Comparison of ENCODE assay signal across 25 cellular contexts in the genomic region with DNA sequence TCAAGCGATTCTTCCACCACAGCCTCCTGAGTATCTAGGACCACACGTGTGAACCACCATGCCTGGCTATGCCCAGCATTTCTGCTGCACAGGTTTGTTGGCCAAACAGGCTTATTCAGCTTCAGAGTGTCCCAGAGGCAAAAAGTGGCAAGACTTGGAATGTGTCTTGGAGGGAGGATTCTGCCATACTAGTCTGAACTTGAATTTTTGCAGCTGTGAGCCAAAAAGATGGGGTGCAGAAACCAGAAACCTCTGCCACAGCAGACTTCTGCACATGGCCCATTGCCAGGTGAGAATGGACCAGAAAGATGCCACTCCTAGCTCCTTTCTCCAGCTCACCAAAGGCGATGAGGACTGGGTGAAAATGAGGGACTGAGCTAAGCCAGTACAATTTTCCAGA.
"Had no signal": no experiment of that assay in that cellular context is flagged by ENCODE, and none has a peak within 500 bp of the region (broad histone marks: within the 10 kb centered on the region; RNA-seq: fewer than 3 reads in every experiment).

No MANE protein-coding gene starts in this region.

- DNase-seq: dorsolateral prefrontal cortex; effector memory CD4-positive, alpha-beta T cell; erythroblast; gastrocnemius medialis; heart left ventricle; kidney; mesenchymal stem cell; mucosa of descending colon; naive B cell; stimulated activated CD4-positive, alpha-beta T cell treated with anti-CD3 and anti-CD28 coated beads, Interleukin-12 subunit alpha, Interleukin-12 subunit beta, amount 100 ng/mL, for 4 hours; stimulated activated CD4-positive, alpha-beta T cell treated with anti-CD3 and anti-CD28 coated beads, Interleukin-1b, Interleukin-23, amount 100 ng/mL, for 48 hours; stimulated activated CD4-positive, alpha-beta T cell treated with anti-CD3 and anti-CD28 coated beads, Interleukin-4, amount 100 ng/mL, for 1 hour; stimulated activated naive CD4-positive, alpha-beta T cell treated with Interleukin-2 at 50 U/mL for 16 hours; stomach; testis; tibial artery had no signal

- H3K4me2 ChIP-seq: hepatocyte, smooth muscle cell had no signal

- H3K79me2 ChIP-seq: hepatocyte had no signal

- H3K36me3 ChIP-seq: gastrocnemius medialis, heart left ventricle, prostate gland, right atrium auricular region, stomach, tibial artery had no signal

- H3K27me3 ChIP-seq: dorsolateral prefrontal cortex, gastrocnemius medialis, heart left ventricle, hepatocyte, right atrium auricular region, stomach, testis, tibial artery had no signal

- ATAC-seq: gastrocnemius medialis; heart left ventricle; left lobe of liver; mucosa of descending colon; natural killer cell treated with Interleukin-12 subunit alpha and Interleukin-12 subunit beta and Interleukin-15 and Interleukin-18, amount 100 ng/mL, for 72 hours; sciatic nerve; stimulated activated effector memory CD8-positive, alpha-beta T cell treated with anti-CD3 and anti-CD28 coated beads, Interleukin-12 subunit alpha, Interleukin-12 subunit beta, amount 100 ng/mL, for 72 hours had no signal

- H2AFZ ChIP-seq: hepatocyte had no signal

- H3K4me1 ChIP-seq: gastrocnemius medialis, heart left ventricle, prostate gland, right atrium auricular region, stomach, testis, tibial artery had no signal

- H3K27ac ChIP-seq: gastrocnemius medialis, heart left ventricle, hepatocyte, prostate gland, right atrium auricular region, stomach, testis, tibial artery had no signal

- H3K4me3 ChIP-seq: dorsolateral prefrontal cortex, gastrocnemius medialis, heart left ventricle, hepatocyte, lung, mucosa of descending colon, prostate gland, right atrium auricular region, smooth muscle cell, stomach, testis, tibial artery had no signal

- H3K9me3 ChIP-seq: gastrocnemius medialis, heart left ventricle, mucosa of descending colon, prostate gland, right atrium auricular region, stomach, testis, tibial artery had no signal
